ENCODE assay signal across 18 cellular contexts in the genomic region with DNA sequence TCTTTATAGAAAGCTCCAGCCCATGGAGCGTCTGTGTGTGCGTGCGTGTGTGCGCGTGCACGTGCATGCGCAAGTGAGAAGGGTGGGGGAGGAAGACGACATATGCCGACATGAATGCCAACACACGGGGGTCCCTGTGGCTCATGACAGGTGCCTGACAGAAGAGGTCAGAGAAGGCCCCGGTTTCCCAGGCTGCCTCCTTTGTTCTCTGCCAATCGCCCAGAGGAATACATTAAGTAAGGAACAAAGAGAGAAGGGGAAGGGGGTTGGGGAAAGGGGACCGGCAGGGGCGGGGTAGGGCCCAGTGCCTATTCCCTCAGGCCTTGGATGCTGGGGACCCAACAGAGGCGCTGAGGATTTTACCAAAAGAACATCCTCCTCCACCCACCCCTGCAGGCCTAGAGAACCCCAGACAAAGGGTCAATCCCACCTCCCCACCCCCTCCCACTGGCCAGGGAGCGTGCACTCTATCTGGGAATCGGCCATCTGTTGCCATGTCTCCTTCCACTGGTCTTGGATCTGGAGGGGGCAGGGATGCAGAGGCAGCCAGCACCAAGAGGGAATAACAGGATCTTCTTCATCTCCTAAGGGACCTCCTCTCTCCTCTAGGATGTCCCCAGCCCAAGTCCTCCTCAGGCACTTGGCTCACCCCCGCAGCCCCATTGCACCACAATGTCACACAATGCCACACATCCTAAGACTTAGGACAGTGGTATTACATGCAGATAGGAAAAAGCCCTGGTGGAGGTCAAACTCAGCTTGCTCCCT. TPM values are rescaled to one million over a fixed set of nuclear protein-coding genes. Genes with fewer than 3 reads are reported as not detected.
DNase-seq lines count a peak whose midpoint lies in the region; ATAC-seq and TF ChIP-seq lines count a peak whose summit lies in the region.
"Had no signal": no experiment of that assay in that cellular context is flagged by ENCODE, and none has a peak within 500 bp of the region (broad histone marks: within the 10 kb centered on the region; RNA-seq: fewer than 3 reads in every experiment).

No MANE protein-coding gene starts in this region.

- peak overlapping the region; percentile 78; the same call in 1 of the 2 replicates for H3K9ac ChIP-seq in iPS-20b (ENCODE audit: low read depth, low read length)
- H3K9ac ChIP-seq: GM23248 had no signal

- no peak for TF ChIP-seq EP300 in stomach (IDR thresholded peaks at IDR 0.05)

- intact Hi-C loops in activated B cell treated with CpG ODN at 0.5 μM for 24 hours (cut with micrococcal nuclease): no loop called here
- intact Hi-C loops in stomach (cut with DNase I; ENCODE audit: low total_unique reads): no loop called here
- intact Hi-C loops in prostate gland (cut with DNase I): no loop called here

- H3K4me3 ChIP-seq in iPS-20b (ENCODE audit: low read length) (peak overlapping the region; percentile 55; the same call in 1 of the 2 replicates), stomach (no peak overlapping the region), prostate gland (no peak overlapping the region)
- H3K4me3 ChIP-seq: breast epithelium, GM23248 had no signal

- no peaks in the 10 kb centered on the region for H3K9me3 Mint-ChIP-seq in activated CD8-positive, alpha-beta memory T cell treated with anti-CD3 and anti-CD28 coated beads, Interleukin-2, amount 10 ng/mL, durations not matched to agents 7 days and 5 days (ENCODE audit: low read depth)
- H3K9me3 Mint-ChIP-seq in activated B cell treated with CpG ODN at 0.5 μM for 24 hours: no peaks in the 10 kb centered on the region
- H3K9me3 Mint-ChIP-seq: natural killer cell treated with Interleukin-12 subunit alpha and Interleukin-12 subunit beta and Interleukin-15 and Interleukin-18, amount 100 ng/mL, for 72 hours; stimulated activated naive CD8-positive, alpha-beta T cell treated with anti-CD3 and anti-CD28 coated beads, Interleukin-15, amount 100 ng/mL, for 72 hours had no signal

- peak overlapping the region; percentile 21 for H3K27ac Mint-ChIP-seq in activated CD8-positive, alpha-beta memory T cell treated with anti-CD3 and anti-CD28 coated beads, Interleukin-2, amount 10 ng/mL, durations not matched to agents 7 days and 5 days
- H3K27ac Mint-ChIP-seq in activated B cell treated with CpG ODN at 0.5 μM for 24 hours: peak overlapping the region; percentile 79

- no peaks in the 10 kb centered on the region for H3K27me3 Mint-ChIP-seq in activated CD8-positive, alpha-beta memory T cell treated with anti-CD3 and anti-CD28 coated beads, Interleukin-2, amount 10 ng/mL, durations not matched to agents 7 days and 5 days
- no peaks in the 10 kb centered on the region for H3K27me3 Mint-ChIP-seq in activated B cell treated with CpG ODN at 0.5 μM for 24 hours
- H3K27me3 Mint-ChIP-seq: natural killer cell treated with Interleukin-12 subunit alpha and Interleukin-12 subunit beta and Interleukin-15 and Interleukin-18, amount 100 ng/mL, for 72 hours; stimulated activated naive CD8-positive, alpha-beta T cell treated with anti-CD3 and anti-CD28 coated beads, Interleukin-15, amount 100 ng/mL, for 72 hours had no signal

- DNase-seq in activated CD8-positive, alpha-beta memory T cell treated with anti-CD3 and anti-CD28 coated beads, Interleukin-2, amount 10 ng/mL, durations not matched to agents 7 days and 5 days: no peak
- no peak for DNase-seq in activated CD8-positive, alpha-beta memory T cell treated with anti-CD3 and anti-CD28 coated beads, Interleukin-2, amount 50 U/mL, for 48 hours
- no peak for DNase-seq in activated B cell treated with CpG ODN at 0.5 μM for 24 hours
- DNase-seq in stomach: no peak
- DNase-seq in prostate gland (ENCODE audit: low spot score): no peak
- DNase-seq: activated naive CD4-positive, alpha-beta T cell treated with Interleukin-2 at 50 U/mL for 16 hours; Calu3; GM23248; NCI-H146; NCI-H526; stimulated activated naive CD8-positive, alpha-beta T cell treated with anti-CD3 and anti-CD28 coated beads, Interleukin-15, amount 100 ng/mL, for 72 hours; T-helper 9 cell had no signal

- no peak for ATAC-seq in activated CD8-positive, alpha-beta memory T cell treated with anti-CD3 and anti-CD28 coated beads, Interleukin-2, amount 10 ng/mL, durations not matched to agents 7 days and 5 days
- no peak for ATAC-seq in activated B cell treated with CpG ODN at 0.5 μM for 24 hours (ENCODE audit: low read depth)
- no peak for ATAC-seq in GM21423 (IDR thresholded peaks at IDR 0.05; ENCODE audit: unreplicated experiment)
- ATAC-seq in GM21576 (IDR thresholded peaks at IDR 0.05; ENCODE audit: unreplicated experiment): no peak
- ATAC-seq: left lobe of liver; natural killer cell treated with Interleukin-12 subunit alpha and Interleukin-12 subunit beta and Interleukin-15 and Interleukin-18, amount 100 ng/mL, for 72 hours; stimulated activated naive CD8-positive, alpha-beta T cell treated with anti-CD3 and anti-CD28 coated beads, Interleukin-15, amount 100 ng/mL, for 72 hours had no signal

- no peaks in the 10 kb centered on the region for H3K9me3 ChIP-seq in iPS-20b (ENCODE audit: insufficient read depth, low read depth, low read length)
- H3K9me3 ChIP-seq in stomach: no peaks in the 10 kb centered on the region
- H3K9me3 ChIP-seq in prostate gland: no peaks in the 10 kb centered on the region
- H3K9me3 ChIP-seq: breast epithelium had no signal

- POLR2A ChIA-PET in activated B cell treated with CpG ODN at 0.5 μM for 24 hours (lab: Charles Lee): interaction anchor here (5.7 to 13.8 kb wide), 3 partner anchors 11 to 40 kb away, joined by 40 to 413 read pairs (median 128); a partner anchor contains a TSS

- TF ChIP-seq CTCF in activated B cell treated with CpG ODN at 0.5 μM for 24 hours (IDR thresholded peaks at IDR 0.05): no peak
- TF ChIP-seq CTCF in stomach (IDR thresholded peaks at IDR 0.05): no peak
- no peak for TF ChIP-seq CTCF in prostate gland (IDR thresholded peaks at IDR 0.05)

- H3K4me1 Mint-ChIP-seq in activated CD8-positive, alpha-beta memory T cell treated with anti-CD3 and anti-CD28 coated beads, Interleukin-2, amount 10 ng/mL, durations not matched to agents 7 days and 5 days: peaks cover 23% of the 10 kb centered on the region
- peaks cover 94% of the 10 kb centered on the region for H3K4me1 Mint-ChIP-seq in activated B cell treated with CpG ODN at 0.5 μM for 24 hours

- CTCF ChIA-PET in activated CD8-positive, alpha-beta memory T cell treated with anti-CD3 and anti-CD28 coated beads, Interleukin-2, amount 10 ng/mL, durations not matched to agents 7 days and 5 days (lab: Charles Lee): interaction anchor here (0.9 to 3.0 kb wide), 3 partner anchors 9 to 352 kb away, joined by 3 to 11 read pairs (median 6); a partner anchor contains a TSS
- CTCF ChIA-PET in activated B cell treated with CpG ODN at 0.5 μM for 24 hours (lab: Charles Lee): interaction anchor here (1.1 to 3.0 kb wide), 2 partner anchors 10 to 48 kb away, joined by 3 to 15 read pairs; no protein-coding TSS in a partner anchor

- H3K36me3 ChIP-seq in iPS-20b (ENCODE audit: insufficient read depth, low read depth, low read length) (peaks cover 43% of the 10 kb centered on the region), stomach (peaks cover 22 to 80% (median 73%) of the 10 kb centered on the region in 4 donors), prostate gland (peaks cover 0 to under 1% of the 10 kb centered on the region in 2 donors)
- H3K36me3 ChIP-seq: breast epithelium had no signal

- peaks cover 24% of the 10 kb centered on the region for H3K36me3 Mint-ChIP-seq in activated CD8-positive, alpha-beta memory T cell treated with anti-CD3 and anti-CD28 coated beads, Interleukin-2, amount 10 ng/mL, durations not matched to agents 7 days and 5 days
- peaks cover 76% of the 10 kb centered on the region for H3K36me3 Mint-ChIP-seq in activated B cell treated with CpG ODN at 0.5 μM for 24 hours (ENCODE audit: low read depth)
- H3K36me3 Mint-ChIP-seq: natural killer cell treated with Interleukin-12 subunit alpha and Interleukin-12 subunit beta and Interleukin-15 and Interleukin-18, amount 100 ng/mL, for 72 hours had no signal

- TF ChIP-seq POLR2A in stomach (IDR thresholded peaks at IDR 0.05): no peak
- TF ChIP-seq POLR2A in prostate gland (IDR thresholded peaks at IDR 0.05): no peak

- 76 to 86% (median 81%) methylated on average over 17 to 18 of the region's 18 CpGs for WGBS in stomach, 5 donors
- 79% methylated on average over 18 of the region's 18 CpGs for WGBS in prostate gland

- H3K27ac ChIP-seq in iPS-20b (ENCODE audit: low read length): peak overlapping the region; percentile 88
- H3K27ac ChIP-seq in stomach: peak overlapping the region in 3 of 5 donors; percentile 15 to 93 (median 84)
- no peak overlapping the region for H3K27ac ChIP-seq in prostate gland
- H3K27ac ChIP-seq: breast epithelium, GM23248 had no signal

- peaks cover 33% of the 10 kb centered on the region; the same call in 1 of the 2 replicates for H3K4me1 ChIP-seq in iPS-20b (ENCODE audit: insufficient read depth, low read length)
- peaks cover 13 to 46% (median 28%) of the 10 kb centered on the region in 4 donors for H3K4me1 ChIP-seq in stomach
- H3K4me1 ChIP-seq in prostate gland (replicated peaks): no peaks in the 10 kb centered on the region
- H3K4me1 ChIP-seq: breast epithelium had no signal

- H3K27me3 ChIP-seq in iPS-20b (ENCODE audit: insufficient read depth, low read length) (no peaks in the 10 kb centered on the region), stomach (no peaks in the 10 kb centered on the region), prostate gland (replicated peaks; ENCODE audit: insufficient read depth) (no peaks in the 10 kb centered on the region)
- H3K27me3 ChIP-seq: breast epithelium had no signal

- no peak overlapping the region for H3K4me3 Mint-ChIP-seq in activated CD8-positive, alpha-beta memory T cell treated with anti-CD3 and anti-CD28 coated beads, Interleukin-2, amount 10 ng/mL, durations not matched to agents 7 days and 5 days
- no peak overlapping the region for H3K4me3 Mint-ChIP-seq in activated B cell treated with CpG ODN at 0.5 μM for 24 hours
- H3K4me3 Mint-ChIP-seq: natural killer cell treated with Interleukin-12 subunit alpha and Interleukin-12 subunit beta and Interleukin-15 and Interleukin-18, amount 100 ng/mL, for 72 hours; stimulated activated naive CD8-positive, alpha-beta T cell treated with anti-CD3 and anti-CD28 coated beads, Interleukin-15, amount 100 ng/mL, for 72 hours had no signal

RNA-seq across cellular contexts. Expression of a gene that starts 39.4 kb away (rescaled TPM):
- total RNA-seq in activated CD8-positive, alpha-beta memory T cell treated with anti-CD3 and anti-CD28 coated beads, Interleukin-2, amount 10 ng/mL, durations not matched to agents 7 days and 5 days: 10 to 100 TPM; 21.6 to 26.0 TPM
- total RNA-seq in activated B cell treated with CpG ODN at 0.5 μM for 24 hours (127 and 151 TPM in 2 replicates), stomach (100 to 1,000 TPM in 2 of 5 donors, 10 to 100 TPM in 3; 16.1 to 129 (median 65.3) TPM), prostate gland (10 to 100 TPM; 20.9 to 24.1 TPM)
- polyA plus RNA-seq in stomach: 1 to 10 TPM; 4.1 to 5.5 (median 5.0) TPM

RNA-seq across cellular contexts. Expression of a gene that starts 43.6 kb away (rescaled TPM):
- total RNA-seq in activated CD8-positive, alpha-beta memory T cell treated with anti-CD3 and anti-CD28 coated beads, Interleukin-2, amount 10 ng/mL, durations not matched to agents 7 days and 5 days: 10 to 100 TPM; 75.5 to 81.7 TPM
- total RNA-seq in activated B cell treated with CpG ODN at 0.5 μM for 24 hours (60.4 and 70.6 TPM in 2 replicates), stomach (10 to 100 TPM; 19.8 to 74.4 (median 51.6) TPM), prostate gland (10 to 100 TPM; 43.5 to 45.0 TPM)
- 10 to 100 TPM in 1 of 3 donors, 1 to 10 TPM in 2; 6.5 to 11.1 (median 9.3) TPM for polyA plus RNA-seq in stomach

Comparison
In these comparisons a context has a peak if more than half of its experiments do, and no peak if none do; other contexts are left out.
1. H3K27ac ChIP-seq: peak in iPS-20b (single experiment) and stomach (3 of 5); none in prostate gland (0 of 2).